In genomic region chr6:39225946-39226437, GRCh38 we compare ENCODE assay signal across 9 cellular contexts. TPM values are rescaled to one million over a fixed set of nuclear protein-coding genes. Genes with fewer than 3 reads are reported as not detected.
A peak's percentile ranks its signal among the peaks of the same experiment; 100 is the strongest.
DNase-seq lines count a peak whose midpoint lies in the region; ATAC-seq and TF ChIP-seq lines count a peak whose summit lies in the region.
"Had no signal": no experiment of that assay in that cellular context is flagged by ENCODE, and none has a peak within 500 bp of the region (broad histone marks: within the 10 kb centered on the region; RNA-seq: fewer than 3 reads in every experiment).

No MANE protein-coding gene starts in this region.

- peaks cover 56% of the 10 kb centered on the region for H3K4me1 ChIP-seq in HUES64 (ENCODE audit: insufficient read depth, low read length)
- H3K4me1 ChIP-seq in iPS-20b (ENCODE audit: insufficient read depth, low read length), result peaks cover 29% of the 10 kb centered on the region
- H3K4me1 ChIP-seq in smooth muscle cell (ENCODE audit: low read depth), result peaks cover 12% of the 10 kb centered on the region

- peaks cover 5% of the 10 kb centered on the region for H3F3A ChIP-seq in smooth muscle cell (ENCODE audit: low read depth)

- H3K27ac ChIP-seq in HUES64 (ENCODE audit: low read depth, low read length) (no peak overlapping the region), iPS-20b (ENCODE audit: low read length) (peak overlapping the region; percentile 45), smooth muscle cell (ENCODE audit: low read depth) (no peak overlapping the region)

- H3K36me3 ChIP-seq in HUES64 (ENCODE audit: insufficient read depth, low read length) (peaks cover 6% of the 10 kb centered on the region; the same call in 1 of the 2 replicates), iPS-20b (ENCODE audit: insufficient read depth, low read depth, low read length) (peaks cover 24% of the 10 kb centered on the region; the same call in 1 of the 2 replicates), smooth muscle cell (ENCODE audit: low read depth) (no peaks in the 10 kb centered on the region)

- H3K27me3 ChIP-seq in HUES64 (ENCODE audit: insufficient read depth, low read length) (peaks cover 17% of the 10 kb centered on the region; the same call in 1 of the 2 replicates), iPS-20b (ENCODE audit: insufficient read depth, low read length) (peaks cover 16% of the 10 kb centered on the region), smooth muscle cell (ENCODE audit: low read depth) (peaks cover 28% of the 10 kb centered on the region)

- ATAC-seq in HG03280 (IDR thresholded peaks at IDR 0.05; ENCODE audit: unreplicated experiment) (no peak), GM21423 (IDR thresholded peaks at IDR 0.05; ENCODE audit: unreplicated experiment) (no peak), HG02981 (IDR thresholded peaks at IDR 0.05; ENCODE audit: unreplicated experiment) (no peak)

- no peak overlapping the region for H2AFZ ChIP-seq in smooth muscle cell (ENCODE audit: low read depth)

- H3K79me2 ChIP-seq in smooth muscle cell (ENCODE audit: low read depth), result no peaks in the 10 kb centered on the region

- WGBS in HUES64, result 71% methylated on average over 6 of the region's 6 CpGs
- 90% methylated on average over 6 of the region's 6 CpGs for WGBS in smooth muscle cell (ENCODE audit: low lambda C conversion rate)

- H3K9ac ChIP-seq in HUES64 (ENCODE audit: low read depth, low read length), result no peak overlapping the region
- no peak overlapping the region for H3K9ac ChIP-seq in iPS-20b (ENCODE audit: low read depth, low read length)
- no peak overlapping the region for H3K9ac ChIP-seq in smooth muscle cell (ENCODE audit: low read depth)

- TF ChIP-seq CTCF in smooth muscle cell (IDR thresholded peaks at IDR 0.05; ENCODE audit: borderline replicate concordance, insufficient read depth, poor library complexity, severe bottlenecking), result no peak

- DNase-seq in activated CD4-positive, alpha-beta T cell treated with anti-CD3 and anti-CD28 coated beads, Interleukin-2, amount 50 U/mL, for 48 hours, result peak; percentile 47 to 66
- DNase-seq in stimulated activated CD8-positive, alpha-beta memory T cell treated with anti-CD3 and anti-CD28 coated beads, Interleukin-7, amount 100 ng/mL, for 24 hours (ENCODE audit: low read depth), result peak; percentile 10
- no peak for DNase-seq in smooth muscle cell (lab: John Stamatoyannopoulos, UW; ENCODE audit: unreplicated experiment)
- DNase-seq: kidney glomerular epithelial cell had no signal

- no peak overlapping the region for H3K4me2 ChIP-seq in smooth muscle cell

- H3K9me3 ChIP-seq in HUES64 (ENCODE audit: insufficient read depth, low read depth, low read length), result no peaks in the 10 kb centered on the region
- no peaks in the 10 kb centered on the region for H3K9me3 ChIP-seq in iPS-20b (ENCODE audit: insufficient read depth, low read depth, low read length)
- no peaks in the 10 kb centered on the region for H3K9me3 ChIP-seq in smooth muscle cell (replicated peaks; ENCODE audit: low read depth)

- no peaks in the 10 kb centered on the region for H4K20me1 ChIP-seq in smooth muscle cell (ENCODE audit: low read depth)

- H3K4me3 ChIP-seq in HUES64 (ENCODE audit: low read length) (peak overlapping the region; percentile 16), iPS-20b (ENCODE audit: low read length) (peak overlapping the region; percentile 51), smooth muscle cell (no peak overlapping the region)

RNA-seq across cellular contexts. Expression of gene KCNK5, which starts 3.3 kb away (rescaled TPM):
- 19.2 TPM for polyA plus RNA-seq in HUES64 (2013, experiment 1 of 2)
- polyA plus RNA-seq in HUES64 (2013, experiment 2 of 2), result 20.2 TPM
- total RNA-seq in smooth muscle cell, result 0.04 TPM in 1 of 2 replicates, not detected in the other
- polyA plus RNA-seq in smooth muscle cell, result 0.35 TPM in 1 of 2 replicates, not detected in the other
